ENCODE assay signal across 21 cellular contexts in genomic region chr18:55658598-55658997, GRCh38.
"Had no signal": no experiment of that assay in that cellular context is flagged by ENCODE, and none has a peak within 500 bp of the region (broad histone marks: within the 10 kb centered on the region; RNA-seq: fewer than 3 reads in every experiment).

No MANE protein-coding gene starts in this region.

- H3K9me3 ChIP-seq: lower lobe of right lung, ovary, right atrium auricular region, right lobe of liver, tibial nerve, uterus had no signal

- FAIRE-seq: keratinocyte had no signal

- H3K36me3 ChIP-seq: lower lobe of right lung, ovary, right atrium auricular region, right lobe of liver, tibial nerve, uterus had no signal

- H3K27ac ChIP-seq: lower lobe of right lung, ovary, right atrium auricular region, right lobe of liver, tibial nerve, uterus had no signal

- H3K4me3 ChIP-seq: lower lobe of right lung, mucosa of descending colon, ovary, right atrium auricular region, right lobe of liver, smooth muscle cell, tibial nerve, uterus had no signal

- H3K4me2 ChIP-seq: smooth muscle cell had no signal

- DNase-seq: kidney glomerular epithelial cell; left cardiac atrium; left ventricle myocardium superior; lower lobe of right lung; mesendoderm; mucosa of descending colon; naive thymus-derived CD4-positive, alpha-beta T cell; ovary; right lobe of liver; stimulated activated CD4-positive, alpha-beta T cell treated with anti-CD3 and anti-CD28 coated beads, Interleukin-1b, Interleukin-23, amount 100 ng/mL, for 48 hours; stimulated activated CD4-positive, alpha-beta T cell treated with anti-CD3 and anti-CD28 coated beads, Interleukin-2, amount 100 ng/mL, for 48 hours; stimulated activated CD4-positive, alpha-beta T cell treated with anti-CD3 and anti-CD28 coated beads, Interleukin-4, amount 100 ng/mL, for 4 hours; stimulated activated CD8-positive, alpha-beta memory T cell treated with anti-CD3 and anti-CD28 coated beads, Interleukin-4, amount 100 ng/mL, for 48 hours; stimulated activated naive CD4-positive, alpha-beta T cell treated with Interleukin-2 at 50 U/mL for 16 hours; stimulated activated naive CD8-positive, alpha-beta T cell treated with anti-CD3 and anti-CD28 coated beads, Interleukin-15, amount 100 ng/mL, for 72 hours; substantia nigra; uterus had no signal

- H3K27me3 ChIP-seq: ovary, right atrium auricular region, right lobe of liver, tibial nerve, uterus had no signal

- H3K4me1 ChIP-seq: lower lobe of right lung, right atrium auricular region, right lobe of liver, tibial nerve, uterus had no signal
